In the genomic region with DNA sequence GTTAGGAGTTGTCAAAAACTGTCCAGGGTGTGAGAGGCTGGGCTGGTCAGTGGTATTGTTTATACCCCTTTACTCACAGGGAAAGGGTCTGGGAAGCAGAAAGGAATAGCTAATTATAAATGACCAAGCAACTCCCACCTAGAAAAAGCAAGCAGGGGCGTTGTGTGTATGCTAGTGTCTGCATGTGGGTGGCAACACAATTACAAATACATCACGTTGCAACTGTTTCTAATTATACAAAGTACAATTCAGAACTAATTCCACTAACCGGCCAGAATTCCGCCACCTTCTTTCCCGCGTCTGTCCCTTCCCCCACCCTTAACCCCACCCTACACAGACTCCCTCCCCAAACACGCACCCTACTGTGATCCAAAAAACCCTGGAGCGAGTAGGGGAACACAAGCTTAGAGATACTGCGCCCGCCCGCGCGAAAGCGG, we compare ENCODE assay signal across 1 cellular context.
TF ChIP-seq lines count a peak whose summit lies in the region.

No MANE protein-coding gene starts in this region.

TF ChIP-seq in SK-N-SH, 30 proteins besides CTCF, POLR2A, EP300 and RAD21 (continued from another document):
- TF ChIP-seq, protein P1, sequence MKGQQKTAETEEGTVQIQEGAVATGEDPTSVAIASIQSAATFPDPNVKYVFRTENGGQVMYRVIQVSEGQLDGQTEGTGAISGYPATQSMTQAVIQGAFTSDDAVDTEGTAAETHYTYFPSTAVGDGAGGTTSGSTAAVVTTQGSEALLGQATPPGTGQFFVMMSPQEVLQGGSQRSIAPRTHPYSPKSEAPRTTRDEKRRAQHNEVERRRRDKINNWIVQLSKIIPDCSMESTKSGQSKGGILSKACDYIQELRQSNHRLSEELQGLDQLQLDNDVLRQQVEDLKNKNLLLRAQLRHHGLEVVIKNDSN (IDR thresholded peaks at IDR 0.05; ENCODE audit: borderline replicate concordance, low read depth) = no peak
- no peak for TF ChIP-seq FOSL2 (IDR thresholded peaks at IDR 0.05; ENCODE audit: borderline replicate concordance, low read depth)
- no peak for TF ChIP-seq MEF2A (IDR thresholded peaks at IDR 0.05; ENCODE audit: borderline replicate concordance, low read depth)
- TF ChIP-seq RXRA (IDR thresholded peaks at IDR 0.05; ENCODE audit: borderline replicate concordance, low read depth) = no peak
- no peak for TF ChIP-seq SMC3 (IDR thresholded peaks at IDR 0.05; ENCODE audit: low read depth, low read length)
- no peak for TF ChIP-seq TEAD4 (IDR thresholded peaks at IDR 0.05; ENCODE audit: borderline replicate concordance, insufficient read depth)
- no peak for TF ChIP-seq FOXM1 (IDR thresholded peaks at IDR 0.05; ENCODE audit: low read depth)
- no peak for TF ChIP-seq RFX5 (IDR thresholded peaks at IDR 0.05; ENCODE audit: low read length)
- TF ChIP-seq EZH2phosphoT487 (IDR thresholded peaks at IDR 0.05; ENCODE audit: borderline replicate concordance, low read depth) = no peak
- TF ChIP-seq NFIC (IDR thresholded peaks at IDR 0.05; ENCODE audit: borderline replicate concordance) = no peak
- TF ChIP-seq ELF1 (IDR thresholded peaks at IDR 0.05) = no peak
- no peak for TF ChIP-seq JUND (IDR thresholded peaks at IDR 0.05)
- no peak for TF ChIP-seq NRF1 (IDR thresholded peaks at IDR 0.05; ENCODE audit: low read depth, low read length)
- no peak for TF ChIP-seq GABPA (IDR thresholded peaks at IDR 0.05; ENCODE audit: low read depth)
- TF ChIP-seq, protein P2, sequence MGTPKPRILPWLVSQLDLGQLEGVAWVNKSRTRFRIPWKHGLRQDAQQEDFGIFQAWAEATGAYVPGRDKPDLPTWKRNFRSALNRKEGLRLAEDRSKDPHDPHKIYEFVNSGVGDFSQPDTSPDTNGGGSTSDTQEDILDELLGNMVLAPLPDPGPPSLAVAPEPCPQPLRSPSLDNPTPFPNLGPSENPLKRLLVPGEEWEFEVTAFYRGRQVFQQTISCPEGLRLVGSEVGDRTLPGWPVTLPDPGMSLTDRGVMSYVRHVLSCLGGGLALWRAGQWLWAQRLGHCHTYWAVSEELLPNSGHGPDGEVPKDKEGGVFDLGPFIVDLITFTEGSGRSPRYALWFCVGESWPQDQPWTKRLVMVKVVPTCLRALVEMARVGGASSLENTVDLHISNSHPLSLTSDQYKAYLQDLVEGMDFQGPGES (IDR thresholded peaks at IDR 0.05; ENCODE audit: low read depth, low read length) = no peak
- TF ChIP-seq MXI1 (IDR thresholded peaks at IDR 0.05; ENCODE audit: low read depth, low read length) = no peak
- TF ChIP-seq, protein P3, sequence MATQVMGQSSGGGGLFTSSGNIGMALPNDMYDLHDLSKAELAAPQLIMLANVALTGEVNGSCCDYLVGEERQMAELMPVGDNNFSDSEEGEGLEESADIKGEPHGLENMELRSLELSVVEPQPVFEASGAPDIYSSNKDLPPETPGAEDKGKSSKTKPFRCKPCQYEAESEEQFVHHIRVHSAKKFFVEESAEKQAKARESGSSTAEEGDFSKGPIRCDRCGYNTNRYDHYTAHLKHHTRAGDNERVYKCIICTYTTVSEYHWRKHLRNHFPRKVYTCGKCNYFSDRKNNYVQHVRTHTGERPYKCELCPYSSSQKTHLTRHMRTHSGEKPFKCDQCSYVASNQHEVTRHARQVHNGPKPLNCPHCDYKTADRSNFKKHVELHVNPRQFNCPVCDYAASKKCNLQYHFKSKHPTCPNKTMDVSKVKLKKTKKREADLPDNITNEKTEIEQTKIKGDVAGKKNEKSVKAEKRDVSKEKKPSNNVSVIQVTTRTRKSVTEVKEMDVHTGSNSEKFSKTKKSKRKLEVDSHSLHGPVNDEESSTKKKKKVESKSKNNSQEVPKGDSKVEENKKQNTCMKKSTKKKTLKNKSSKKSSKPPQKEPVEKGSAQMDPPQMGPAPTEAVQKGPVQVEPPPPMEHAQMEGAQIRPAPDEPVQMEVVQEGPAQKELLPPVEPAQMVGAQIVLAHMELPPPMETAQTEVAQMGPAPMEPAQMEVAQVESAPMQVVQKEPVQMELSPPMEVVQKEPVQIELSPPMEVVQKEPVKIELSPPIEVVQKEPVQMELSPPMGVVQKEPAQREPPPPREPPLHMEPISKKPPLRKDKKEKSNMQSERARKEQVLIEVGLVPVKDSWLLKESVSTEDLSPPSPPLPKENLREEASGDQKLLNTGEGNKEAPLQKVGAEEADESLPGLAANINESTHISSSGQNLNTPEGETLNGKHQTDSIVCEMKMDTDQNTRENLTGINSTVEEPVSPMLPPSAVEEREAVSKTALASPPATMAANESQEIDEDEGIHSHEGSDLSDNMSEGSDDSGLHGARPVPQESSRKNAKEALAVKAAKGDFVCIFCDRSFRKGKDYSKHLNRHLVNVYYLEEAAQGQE (IDR thresholded peaks at IDR 0.05; ENCODE audit: low read depth, low read length) = no peak
